Comparison of ENCODE assay signal across 8 cellular contexts in genomic region chr1:156920233-156921052, GRCh38. TPM values are rescaled to one million over a fixed set of nuclear protein-coding genes. Genes with fewer than 3 reads are reported as not detected.
DNase-seq lines count a peak whose midpoint lies in the region; ATAC-seq and TF ChIP-seq lines count a peak whose summit lies in the region.

TSS of gene LRRC71 (plus strand) at chr1:156920632. CDS start at chr1:156920804, 172 bp downstream.

- peaks cover 0 to 7% (median 5%) of the 10 kb centered on the region in 4 donors for H3K9me3 ChIP-seq in esophagus muscularis mucosa

- H3K4me1 Mint-ChIP-seq in stimulated activated effector memory CD8-positive, alpha-beta T cell treated with anti-CD3 and anti-CD28 coated beads, Interleukin-12 subunit alpha, Interleukin-12 subunit beta, amount 100 ng/mL, for 72 hours, result peaks cover 22% of the 10 kb centered on the region

- peak within 1 kb of the TSS; percentile 46 for H3K4me3 Mint-ChIP-seq in stimulated activated effector memory CD8-positive, alpha-beta T cell treated with anti-CD3 and anti-CD28 coated beads, Interleukin-12 subunit alpha, Interleukin-12 subunit beta, amount 100 ng/mL, for 72 hours

- H3K36me3 ChIP-seq in esophagus muscularis mucosa, result peaks cover 0 to 19% (median 3%) of the 10 kb centered on the region in 4 donors

- H3K36me3 Mint-ChIP-seq in stimulated activated effector memory CD8-positive, alpha-beta T cell treated with anti-CD3 and anti-CD28 coated beads, Interleukin-12 subunit alpha, Interleukin-12 subunit beta, amount 100 ng/mL, for 72 hours, result no peaks in the 10 kb centered on the region

- intact Hi-C loops in esophagus muscularis mucosa (cut with DNase I), result no loop called here

- DNase-seq in NCI-H1436 (lab: John Stamatoyannopoulos, UW) (peak; percentile 67), NCI-H1436 treated with DMSO at 0.1 percent for 48 hours (lab: John Stamatoyannopoulos, UW) (no peak), NCI-H69 (lab: John Stamatoyannopoulos, UW) (peak; percentile 89), activated T-cell treated with anti-CD3 and anti-CD28 coated beads for 1 hour (ENCODE audit: low read depth) (peak; percentile 50), esophagus muscularis mucosa (ENCODE audit: extremely low spot score) (no peak), mucosa of gallbladder (ENCODE audit: low spot score) (peak; percentile 69)
- peak; percentile 66 to 82 for DNase-seq in stimulated activated effector memory CD8-positive, alpha-beta T cell treated with anti-CD3 and anti-CD28 coated beads, Interleukin-12 subunit alpha, Interleukin-12 subunit beta, amount 100 ng/mL, for 72 hours (ENCODE audit: low spot score in 2 of 2)

- peaks cover 19 to 30% (median 28%) of the 10 kb centered on the region in 4 donors for H3K4me1 ChIP-seq in esophagus muscularis mucosa

- ATAC-seq in stimulated activated effector memory CD8-positive, alpha-beta T cell treated with anti-CD3 and anti-CD28 coated beads, Interleukin-12 subunit alpha, Interleukin-12 subunit beta, amount 100 ng/mL, for 72 hours, result peak; percentile 82
- no peak for ATAC-seq in GM21360 (IDR thresholded peaks at IDR 0.05; ENCODE audit: unreplicated experiment)

- H3K27me3 ChIP-seq in esophagus muscularis mucosa, result peaks cover 7 to 76% (median 41%) of the 10 kb centered on the region in 4 donors

- H3K27ac Mint-ChIP-seq in stimulated activated effector memory CD8-positive, alpha-beta T cell treated with anti-CD3 and anti-CD28 coated beads, Interleukin-12 subunit alpha, Interleukin-12 subunit beta, amount 100 ng/mL, for 72 hours, result no peak within 1 kb of the TSS

- WGBS in esophagus muscularis mucosa, result 11% methylated on average over 36 of the region's 71 CpGs

- peak within 1 kb of the TSS; percentile 3 to 38 (median 26) for H3K4me3 ChIP-seq in esophagus muscularis mucosa

- no peak for TF ChIP-seq EP300 in esophagus muscularis mucosa (IDR thresholded peaks at IDR 0.05)

- TF ChIP-seq POLR2A in esophagus muscularis mucosa (IDR thresholded peaks at IDR 0.05; ENCODE audit: low read depth), result no peak

- no peak within 1 kb of the TSS for H3K27ac ChIP-seq in esophagus muscularis mucosa (replicated peaks in 1 of 4)

- no peaks in the 10 kb centered on the region for H3K9me3 Mint-ChIP-seq in stimulated activated effector memory CD8-positive, alpha-beta T cell treated with anti-CD3 and anti-CD28 coated beads, Interleukin-12 subunit alpha, Interleukin-12 subunit beta, amount 100 ng/mL, for 72 hours

- TF ChIP-seq CTCF in esophagus muscularis mucosa (IDR thresholded peaks at IDR 0.05), result peak; percentile 62 to 77 (median 67)

RNA-seq across cellular contexts. Expression of gene LRRC71, which starts in this region (rescaled TPM):
- not detected for total RNA-seq in esophagus muscularis mucosa
- total RNA-seq in mucosa of gallbladder, result 0.23 TPM

Comparison
In these comparisons a context has a peak if more than half of its experiments do, and no peak if none do; other contexts are left out.
1. DNase-seq: peak in NCI-H1436 (single experiment), NCI-H69 (single experiment), activated T-cell treated with anti-CD3 and anti-CD28 coated beads for 1 hour (single experiment) and stimulated activated effector memory CD8-positive, alpha-beta T cell treated with anti-CD3 and anti-CD28 coated beads, Interleukin-12 subunit alpha, Interleukin-12 subunit beta, amount 100 ng/mL, for 72 hours (2 of 2); none in NCI-H1436 treated with DMSO at 0.1 percent for 48 hours (single experiment) and esophagus muscularis mucosa (single experiment).
2. Peak in DNase-seq in mucosa of gallbladder; RNA of the gene not detected or under 1 TPM.